ENCODE assay signal across 16 cellular contexts in genomic region chr7:144201978-144202377, GRCh38. TPM values are rescaled to one million over a fixed set of nuclear protein-coding genes. Genes with fewer than 3 reads are reported as not detected.
DNase-seq lines count a peak whose midpoint lies in the region; ATAC-seq and FAIRE-seq lines count a peak whose summit lies in the region.
"Not testable (repeated sequence)": the region's sequence is repeated elsewhere in the genome, so short reads cannot be mapped to it uniquely, and the experiment has no call there.
"Had no signal": no experiment of that assay in that cellular context is flagged by ENCODE, and none has a peak within 500 bp of the region (broad histone marks: within the 10 kb centered on the region; RNA-seq: fewer than 3 reads in every experiment).

No MANE protein-coding gene starts in this region.

- not testable (repeated sequence) for H3K4me1 Mint-ChIP-seq in T-cell; activated naive CD8-positive, alpha-beta T cell treated with anti-CD3 and anti-CD28 coated beads, Interleukin-2, amount 10 ng/mL, durations not matched to agents 7 days and 5 days

- peak; percentile 85 for FAIRE-seq in GM19239 (lab: Jason Lieb, UNC)

- POLR2A ChIA-PET in T-cell (lab: Charles Lee); activated naive CD8-positive, alpha-beta T cell treated with anti-CD3 and anti-CD28 coated beads, Interleukin-2, amount 10 ng/mL, durations not matched to agents 7 days and 5 days (lab: Charles Lee): not testable (repeated sequence)

- CTCF ChIA-PET in T-cell (lab: Charles Lee): not testable (repeated sequence)

- not testable (repeated sequence) for H3K4me3 Mint-ChIP-seq in T-cell; activated naive CD8-positive, alpha-beta T cell treated with anti-CD3 and anti-CD28 coated beads, Interleukin-2, amount 10 ng/mL, durations not matched to agents 7 days and 5 days

- not testable (repeated sequence) for H3K27ac Mint-ChIP-seq in T-cell; activated naive CD8-positive, alpha-beta T cell treated with anti-CD3 and anti-CD28 coated beads, Interleukin-2, amount 10 ng/mL, durations not matched to agents 7 days and 5 days

- not testable (repeated sequence) for H3K36me3 Mint-ChIP-seq in T-cell; activated naive CD8-positive, alpha-beta T cell treated with anti-CD3 and anti-CD28 coated beads, Interleukin-2, amount 10 ng/mL, durations not matched to agents 7 days and 5 days

- not testable (repeated sequence) for H3K27me3 Mint-ChIP-seq in T-cell; activated naive CD8-positive, alpha-beta T cell treated with anti-CD3 and anti-CD28 coated beads, Interleukin-2, amount 10 ng/mL, durations not matched to agents 7 days and 5 days

- DNase-seq in GM19239 (ENCODE audit: insufficient read length, low spot score); T-cell; activated naive CD8-positive, alpha-beta T cell treated with anti-CD3 and anti-CD28 coated beads, Interleukin-2, amount 10 ng/mL, durations not matched to agents 7 days and 5 days; stimulated activated naive CD8-positive, alpha-beta T cell treated with anti-CD3 and anti-CD28 coated beads, Interleukin-15, Interleukin-2, amounts not matched to agents 100 U/mL and 50 U/mL, for 24 hours: not testable (repeated sequence)

- ATAC-seq in GM18502 (IDR thresholded peaks at IDR 0.05; ENCODE audit: poor library complexity, unreplicated experiment): peak; percentile 21
- peak; percentile 31 for ATAC-seq in GM21390 (IDR thresholded peaks at IDR 0.05; ENCODE audit: unreplicated experiment)
- peak; percentile 31 for ATAC-seq in HG02623 (IDR thresholded peaks at IDR 0.05; ENCODE audit: unreplicated experiment)
- ATAC-seq in HG03064 (IDR thresholded peaks at IDR 0.05; ENCODE audit: low read depth, unreplicated experiment): peak; percentile 35
- ATAC-seq in T-cell (replicated peaks in 1 of 4): peak; percentile 61 to 77 (median 69)
- ATAC-seq in activated naive CD8-positive, alpha-beta T cell treated with anti-CD3 and anti-CD28 coated beads, Interleukin-2, amount 10 ng/mL, durations not matched to agents 7 days and 5 days (ENCODE audit: low read depth): peak; percentile 95
- peak; percentile 55 for ATAC-seq in stimulated activated naive CD8-positive, alpha-beta T cell treated with anti-CD3 and anti-CD28 coated beads, Interleukin-15, Interleukin-2, amounts not matched to agents 100 U/mL and 50 U/mL, for 24 hours

- not testable (repeated sequence) for H3K9me3 Mint-ChIP-seq in T-cell; activated naive CD8-positive, alpha-beta T cell treated with anti-CD3 and anti-CD28 coated beads, Interleukin-2, amount 10 ng/mL, durations not matched to agents 7 days and 5 days

RNA-seq across cellular contexts. Expression of gene ARHGEF35, which starts 6.3 kb away (rescaled TPM):
- total RNA-seq in T-cell: 1 to 10 TPM in 4 of 5 donors, under 1 TPM in 1; 0.98 to 2.5 (median 1.7) TPM
- total RNA-seq in activated naive CD8-positive, alpha-beta T cell treated with anti-CD3 and anti-CD28 coated beads, Interleukin-2, amount 10 ng/mL, durations not matched to agents 7 days and 5 days: 1 to 10 TPM; 2.5 TPM
- total RNA-seq: glomerular endothelial cell had no signal

RNA-seq across cellular contexts. Expression of gene CTAGE4, which starts 18.7 kb away (rescaled TPM):
- 1 to 10 TPM in 3 of 5 donors, under 1 TPM in 2; 0.41 to 2.2 (median 1.0) TPM for total RNA-seq in T-cell
- total RNA-seq in activated naive CD8-positive, alpha-beta T cell treated with anti-CD3 and anti-CD28 coated beads, Interleukin-2, amount 10 ng/mL, durations not matched to agents 7 days and 5 days: 1 to 10 TPM; 1.0 to 2.2 TPM
- total RNA-seq: A673, glomerular endothelial cell had no signal

RNA-seq across cellular contexts. Expression of gene OR2A42, which starts 37.4 kb away (rescaled TPM):
- under 1 TPM in 2 of 5 donors, not detected in 3; 0.09 to 0.13 TPM for total RNA-seq in T-cell
- total RNA-seq in activated naive CD8-positive, alpha-beta T cell treated with anti-CD3 and anti-CD28 coated beads, Interleukin-2, amount 10 ng/mL, durations not matched to agents 7 days and 5 days: not detected
- total RNA-seq: body of pancreas; CD4-positive, alpha-beta memory T cell; glomerular endothelial cell; K562; lower lobe of right lung; natural killer cell; progenitor cell of endocrine pancreas had no signal

Comparison
In these comparisons a context has a peak if more than half of its experiments do, and no peak if none do; other contexts are left out.
1. ATAC-seq: peak in every context shown above with its lines; median percentile 95 in activated naive CD8-positive, alpha-beta T cell treated with anti-CD3 and anti-CD28 coated beads, Interleukin-2, amount 10 ng/mL, durations not matched to agents 7 days and 5 days; 69 in T-cell; 55 in stimulated activated naive CD8-positive, alpha-beta T cell treated with anti-CD3 and anti-CD28 coated beads, Interleukin-15, Interleukin-2, amounts not matched to agents 100 U/mL and 50 U/mL, for 24 hours; 35 in HG03064; 31 in GM21390; 31 in HG02623; 21 in GM18502.